In the genomic region with DNA sequence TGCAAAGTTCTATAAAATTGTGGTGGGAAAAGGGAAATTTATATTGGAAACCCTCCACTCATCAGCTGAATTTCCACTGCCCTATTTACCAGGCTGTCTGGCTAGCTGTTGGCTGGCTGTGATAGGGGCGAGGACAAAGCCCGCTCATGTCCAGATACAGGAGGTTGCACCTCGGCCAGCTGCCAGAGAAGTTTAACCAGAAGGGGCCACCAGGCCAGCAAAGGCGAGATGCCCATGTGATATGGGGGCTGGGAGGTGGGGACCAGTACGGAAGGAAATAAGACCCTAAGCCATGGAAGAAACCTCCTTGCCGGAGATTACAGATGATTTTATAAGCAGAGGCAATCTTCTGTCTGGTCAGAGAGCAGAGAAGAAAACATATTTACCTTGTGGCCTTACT, we compare ENCODE assay signal across 15 cellular contexts.
DNase-seq lines count a peak whose midpoint lies in the region; ATAC-seq and TF ChIP-seq lines count a peak whose summit lies in the region.
"Had no signal": no experiment of that assay in that cellular context is flagged by ENCODE, and none has a peak within 500 bp of the region (broad histone marks: within the 10 kb centered on the region; RNA-seq: fewer than 3 reads in every experiment).

No MANE protein-coding gene starts in this region.

- no peaks in the 10 kb centered on the region for H3F3A ChIP-seq in GM23338 (replicated peaks; ENCODE audit: low read depth)

- H3K36me3 ChIP-seq in GM23338 (ENCODE audit: insufficient read depth) (no peaks in the 10 kb centered on the region), osteoblast (ENCODE audit: insufficient read depth, low read length) (no peaks in the 10 kb centered on the region)

- H3K9me3 ChIP-seq in osteoblast (ENCODE audit: low read depth, low read length), result no peaks in the 10 kb centered on the region

- H4K20me1 ChIP-seq in GM23338 (replicated peaks; ENCODE audit: insufficient read depth) (no peaks in the 10 kb centered on the region), osteoblast (ENCODE audit: insufficient read depth, low read length) (no peaks in the 10 kb centered on the region)

- TF ChIP-seq CTCF in GM23338 (conservative IDR thresholded peaks at IDR 0.05; ENCODE audit: low read depth in 2 of 2) (no peak), chondrocyte (IDR thresholded peaks at IDR 0.05) (no peak), osteoblast (IDR thresholded peaks at IDR 0.05; ENCODE audit: extremely low read depth, low read depth, low read length) (no peak)

- peak overlapping the region; percentile 23; the same call in 1 of the 2 replicates for H2AFZ ChIP-seq in GM23338
- peak overlapping the region; percentile 18 for H2AFZ ChIP-seq in osteoblast (ENCODE audit: low read length)

- no peaks in the 10 kb centered on the region for H3K27me3 ChIP-seq in GM23338 (ENCODE audit: insufficient read depth)
- H3K27me3 ChIP-seq in osteoblast (ENCODE audit: insufficient read depth, low read length), result no peaks in the 10 kb centered on the region

- no peaks in the 10 kb centered on the region for H3K79me2 ChIP-seq in GM23338 (replicated peaks; ENCODE audit: insufficient read depth)
- H3K79me2 ChIP-seq in osteoblast (ENCODE audit: insufficient read depth, low read length), result no peaks in the 10 kb centered on the region

- H3K27me3 Mint-ChIP-seq in GM23338 (ENCODE audit: insufficient read depth, low read depth, poor library complexity) (no peaks in the 10 kb centered on the region), chondrocyte (ENCODE audit: low read depth) (peaks cover 1% of the 10 kb centered on the region), immature natural killer cell (ENCODE audit: low read depth in 3 of 3) (peaks cover 0 to 2% (median 1%) of the 10 kb centered on the region in 3 donors)

- DNase-seq in GM23338 (ENCODE audit: low spot score), result no peak
- no peak for DNase-seq in chondrocyte (ENCODE audit: low spot score)
- no peak for DNase-seq in osteoblast (ENCODE audit: insufficient read length, low spot score, missing footprints)
- no peak for DNase-seq in NK-92 (lab: John Stamatoyannopoulos, UW; ENCODE audit: unreplicated experiment)
- no peak for DNase-seq in immature natural killer cell
- DNase-seq in H4 (ENCODE audit: low spot score), result no peak
- DNase-seq: C1 segment of cervical spinal cord; Calu3; CD4-positive, alpha-beta memory T cell; COR-L47; DMS53; DMS79 treated with DMSO at 0.1 percent for 48 hours; GF-D8; H9 had no signal

- no peak overlapping the region for H3K27ac Mint-ChIP-seq in GM23338
- peak overlapping the region; percentile 29 for H3K27ac Mint-ChIP-seq in chondrocyte (ENCODE audit: unreplicated experiment)
- no peak overlapping the region for H3K27ac Mint-ChIP-seq in immature natural killer cell
- H3K27ac Mint-ChIP-seq: CD4-positive, alpha-beta memory T cell; H9 had no signal

- H3K9me2 ChIP-seq in GM23338 (ENCODE audit: insufficient read depth), result no peaks in the 10 kb centered on the region

- no peaks in the 10 kb centered on the region for H3K9me3 Mint-ChIP-seq in GM23338
- H3K9me3 Mint-ChIP-seq in chondrocyte (ENCODE audit: low read depth), result no peaks in the 10 kb centered on the region
- no peaks in the 10 kb centered on the region for H3K9me3 Mint-ChIP-seq in immature natural killer cell
- H3K9me3 Mint-ChIP-seq: CD4-positive, alpha-beta memory T cell had no signal

- H3K4me1 ChIP-seq in GM23338 (ENCODE audit: insufficient read depth), result no peaks in the 10 kb centered on the region
- H3K4me1 ChIP-seq in osteoblast (ENCODE audit: insufficient read depth, low read length), result peaks cover 8% of the 10 kb centered on the region

- ATAC-seq in GM23338, result no peak
- ATAC-seq: HCT116 had no signal

- H3K4me2 ChIP-seq in GM23338 (no peak overlapping the region), osteoblast (ENCODE audit: insufficient read depth, low read length) (no peak overlapping the region)

- H3K36me3 Mint-ChIP-seq in GM23338 (ENCODE audit: low read depth) (no peaks in the 10 kb centered on the region), chondrocyte (ENCODE audit: low read depth) (no peaks in the 10 kb centered on the region), immature natural killer cell (no peaks in the 10 kb centered on the region)
- H3K36me3 Mint-ChIP-seq: CD4-positive, alpha-beta memory T cell had no signal

- H3K4me3 Mint-ChIP-seq in GM23338 (no peak overlapping the region), chondrocyte (ENCODE audit: unreplicated experiment) (no peak overlapping the region), immature natural killer cell (no peak overlapping the region)
- H3K4me3 Mint-ChIP-seq: CD4-positive, alpha-beta memory T cell; H9 had no signal

- H3K4me1 Mint-ChIP-seq in GM23338 (no peaks in the 10 kb centered on the region), chondrocyte (ENCODE audit: low read depth) (peaks cover 25% of the 10 kb centered on the region), immature natural killer cell (no peaks in the 10 kb centered on the region)
- H3K4me1 Mint-ChIP-seq: CD4-positive, alpha-beta memory T cell; H9 had no signal

- H3K27ac ChIP-seq in GM23338 (ENCODE audit: low read depth) (no peak overlapping the region), osteoblast (ENCODE audit: low read depth, low read length) (peak overlapping the region; percentile 48)

- H3K4me3 ChIP-seq in GM23338 (no peak overlapping the region), osteoblast (ENCODE audit: insufficient read depth, low read length) (no peak overlapping the region)

TF ChIP-seq in GM23338, 12 proteins besides CTCF, POLR2A, EP300 and RAD21 (continues in another document):
- TF ChIP-seq POLR2AphosphoS5 (IDR thresholded peaks at IDR 0.05; ENCODE audit: low read depth), result no peak
- no peak for TF ChIP-seq ZNF331 (CRISPR knock-in tag; IDR thresholded peaks at IDR 0.05; ENCODE audit: low read depth)
- TF ChIP-seq EZH2 (IDR thresholded peaks at IDR 0.05; ENCODE audit: low read depth, unreplicated experiment), result no peak
- TF ChIP-seq, protein P1, sequence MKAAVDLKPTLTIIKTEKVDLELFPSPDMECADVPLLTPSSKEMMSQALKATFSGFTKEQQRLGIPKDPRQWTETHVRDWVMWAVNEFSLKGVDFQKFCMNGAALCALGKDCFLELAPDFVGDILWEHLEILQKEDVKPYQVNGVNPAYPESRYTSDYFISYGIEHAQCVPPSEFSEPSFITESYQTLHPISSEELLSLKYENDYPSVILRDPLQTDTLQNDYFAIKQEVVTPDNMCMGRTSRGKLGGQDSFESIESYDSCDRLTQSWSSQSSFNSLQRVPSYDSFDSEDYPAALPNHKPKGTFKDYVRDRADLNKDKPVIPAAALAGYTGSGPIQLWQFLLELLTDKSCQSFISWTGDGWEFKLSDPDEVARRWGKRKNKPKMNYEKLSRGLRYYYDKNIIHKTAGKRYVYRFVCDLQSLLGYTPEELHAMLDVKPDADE (IDR thresholded peaks at IDR 0.05), result no peak
- TF ChIP-seq CREB1 (CRISPR knock-in tag; IDR thresholded peaks at IDR 0.05; ENCODE audit: low read depth), result no peak
- TF ChIP-seq ZNF114 (CRISPR knock-in tag; IDR thresholded peaks at IDR 0.05), result no peak
- TF ChIP-seq STAT1 (IDR thresholded peaks at IDR 0.05; ENCODE audit: unreplicated experiment), result no peak
- TF ChIP-seq EZH2phosphoT487 (IDR thresholded peaks at IDR 0.05; ENCODE audit: unreplicated experiment), result no peak
